ENCODE assay signal across 1 cellular context in the genomic region with DNA sequence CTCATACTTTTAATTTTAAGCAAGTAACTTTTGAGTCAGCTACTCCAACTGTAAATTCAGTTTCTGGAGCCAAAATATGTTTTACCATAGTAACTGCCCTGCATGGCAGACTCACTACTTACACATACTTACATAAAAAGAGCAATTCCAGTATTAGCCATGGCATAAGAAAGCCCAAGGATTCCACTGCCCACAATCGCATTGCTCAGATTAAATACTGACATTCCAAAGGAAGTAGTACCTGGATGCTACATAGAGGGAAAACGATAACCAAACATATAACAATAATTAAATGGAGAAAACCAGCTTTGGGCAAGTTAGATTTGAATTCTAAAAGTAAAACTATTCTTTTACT.
TF ChIP-seq lines count a peak whose summit lies in the region.

No MANE protein-coding gene starts in this region.

TF ChIP-seq in HCT116, 20 proteins besides CTCF, POLR2A, EP300 and RAD21 (continued from another document):
- TF ChIP-seq TCF7L2 (IDR thresholded peaks at IDR 0.05; ENCODE audit: borderline replicate concordance, extremely low read depth, insufficient read depth, insufficient read length) (no peak), SP1 (IDR thresholded peaks at IDR 0.05; ENCODE audit: low read depth) (no peak)
